Comparison of ENCODE assay signal across 16 cellular contexts in genomic region chr14:76313861-76314260, GRCh38.
A peak's percentile ranks its signal among the peaks of the same experiment; 100 is the strongest.
DNase-seq lines count a peak whose midpoint lies in the region; ATAC-seq and TF ChIP-seq lines count a peak whose summit lies in the region.
"Had no signal": no experiment of that assay in that cellular context is flagged by ENCODE, and none has a peak within 500 bp of the region (broad histone marks: within the 10 kb centered on the region; RNA-seq: fewer than 3 reads in every experiment).

No MANE protein-coding gene starts in this region.

- H3K36me3 ChIP-seq in SK-N-MC (ENCODE audit: insufficient read depth, low read length) (no peaks in the 10 kb centered on the region), esophagus muscularis mucosa (no peaks in the 10 kb centered on the region)

- intact Hi-C loops in esophagus muscularis mucosa (cut with DNase I): no loop called here

- ATAC-seq in GM21619 (IDR thresholded peaks at IDR 0.05; ENCODE audit: unreplicated experiment): no peak
- ATAC-seq: A549 had no signal

- TF ChIP-seq POLR2A in esophagus muscularis mucosa (IDR thresholded peaks at IDR 0.05; ENCODE audit: low read depth): no peak

- H3K4me3 ChIP-seq in SK-N-MC (peak overlapping the region; percentile 68), esophagus muscularis mucosa (no peak overlapping the region)
- H3K4me3 ChIP-seq: A549, PC-9 had no signal

- H3K9ac ChIP-seq in SK-N-MC (ENCODE audit: insufficient read length): no peak overlapping the region

- H3K27me3 ChIP-seq in esophagus muscularis mucosa: no peaks in the 10 kb centered on the region

- H3K27ac ChIP-seq in SK-N-MC (peak overlapping the region; percentile 89), esophagus muscularis mucosa (replicated peaks in 1 of 4) (no peak overlapping the region)
- H3K27ac ChIP-seq: A549, HL-60, PC-9 had no signal

- peaks cover 0 to 11% (median 9%) of the 10 kb centered on the region in 4 donors for H3K4me1 ChIP-seq in esophagus muscularis mucosa
- H3K4me1 ChIP-seq: A549, Caco-2 had no signal

- TF ChIP-seq EP300 in esophagus muscularis mucosa (IDR thresholded peaks at IDR 0.05): no peak

- no peaks in the 10 kb centered on the region for H3K9me3 ChIP-seq in SK-N-MC (ENCODE audit: low read depth, low read length)
- H3K9me3 ChIP-seq in esophagus muscularis mucosa: no peaks in the 10 kb centered on the region
- H3K9me3 ChIP-seq: A549, Caco-2 had no signal

- DNase-seq in NCI-H82 (lab: John Stamatoyannopoulos, UW): peak; percentile 30
- DNase-seq in NCI-H82 treated with DMSO at 0.1 percent for 48 hours (lab: John Stamatoyannopoulos, UW; ENCODE audit: unreplicated experiment): no peak
- DNase-seq in SK-N-MC (ENCODE audit: low read depth, low spot score): peak; percentile 96
- peak; percentile 61 for DNase-seq in left kidney (ENCODE audit: low read depth, low spot score)
- DNase-seq in activated CD4-positive, CD25-positive, alpha-beta regulatory T cell (lab: John Stamatoyannopoulos, UW): no peak
- DNase-seq in esophagus muscularis mucosa (ENCODE audit: extremely low spot score): no peak
- DNase-seq: Caco-2, HFFc6, KG1, NCI-H1048, NCI-H187, NCI-H2171, PC-9 had no signal

- TF ChIP-seq CTCF in esophagus muscularis mucosa (IDR thresholded peaks at IDR 0.05): no peak

- 61% methylated on average over 3 of the region's 3 CpGs for WGBS in esophagus muscularis mucosa

Comparison
In these comparisons a context has a peak if more than half of its experiments do, and no peak if none do; other contexts are left out.
1. DNase-seq: peak in NCI-H82 (single experiment), SK-N-MC (single experiment) and left kidney (single experiment); none in NCI-H82 treated with DMSO at 0.1 percent for 48 hours (single experiment), activated CD4-positive, CD25-positive, alpha-beta regulatory T cell (0 of 4) and esophagus muscularis mucosa (single experiment).